Comparison of ENCODE assay signal across 20 cellular contexts in the genomic region with DNA sequence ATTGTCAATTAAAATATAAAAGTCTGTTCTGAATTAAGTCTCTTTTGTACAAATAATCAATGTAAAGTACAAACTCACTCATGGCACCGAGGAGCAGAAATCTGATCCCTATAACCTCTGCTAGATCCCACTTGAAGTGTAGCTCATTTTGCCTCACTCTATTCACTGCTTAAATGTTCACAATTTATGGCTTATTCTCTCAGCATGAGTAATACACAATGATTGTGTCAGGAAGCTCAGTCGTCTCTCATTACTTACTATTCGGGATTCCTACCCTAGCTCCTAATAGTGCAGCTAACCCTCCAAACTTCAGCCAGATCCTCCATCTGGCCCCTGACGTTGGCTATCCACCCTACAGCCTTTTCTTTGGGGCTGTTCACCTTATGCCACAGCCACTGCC. TPM values are rescaled to one million over a fixed set of nuclear protein-coding genes. Genes with fewer than 3 reads are reported as not detected.
DNase-seq lines count a peak whose midpoint lies in the region; ATAC-seq and TF ChIP-seq lines count a peak whose summit lies in the region.
"Had no signal": no experiment of that assay in that cellular context is flagged by ENCODE, and none has a peak within 500 bp of the region (broad histone marks: within the 10 kb centered on the region; RNA-seq: fewer than 3 reads in every experiment).

No MANE protein-coding gene starts in this region.

- H3K27me3 Mint-ChIP-seq in mesothelial cell of epicardium (ENCODE audit: low read depth): no peaks in the 10 kb centered on the region
- H3K27me3 Mint-ChIP-seq: activated B cell treated with CpG ODN at 0.5 μM for 24 hours had no signal

- no peaks in the 10 kb centered on the region for H3K36me3 Mint-ChIP-seq in mesothelial cell of epicardium
- H3K36me3 Mint-ChIP-seq: naive thymus-derived CD4-positive, alpha-beta T cell had no signal

- ATAC-seq in HG02623 (IDR thresholded peaks at IDR 0.05; ENCODE audit: unreplicated experiment) (no peak), GM19328 (IDR thresholded peaks at IDR 0.05; ENCODE audit: unreplicated experiment) (no peak)
- ATAC-seq: naive thymus-derived CD4-positive, alpha-beta T cell had no signal

- H3K4me1 Mint-ChIP-seq in mesothelial cell of epicardium: peaks cover 7% of the 10 kb centered on the region

- H3K4me3 ChIP-seq in epithelial cell of esophagus (ENCODE audit: low read length): no peak overlapping the region
- H3K4me3 ChIP-seq: adrenal gland, lung, prostate gland, spleen, tibial artery had no signal

- TF ChIP-seq CTCF in epithelial cell of esophagus (IDR thresholded peaks at IDR 0.05; ENCODE audit: insufficient read depth, low read depth, low read length, missing control alignments): no peak
- no peak for TF ChIP-seq CTCF in mesothelial cell of epicardium (IDR thresholded peaks at IDR 0.05; ENCODE audit: unreplicated experiment)

- H3K4me3 Mint-ChIP-seq in mesothelial cell of epicardium: no peak overlapping the region
- H3K4me3 Mint-ChIP-seq: activated B cell treated with CpG ODN at 0.5 μM for 24 hours; naive thymus-derived CD4-positive, alpha-beta T cell had no signal

- DNase-seq in DMS153 treated with DMSO at 0.1 percent for 48 hours (lab: John Stamatoyannopoulos, UW; ENCODE audit: unreplicated experiment) (peak; percentile 38), NCI-H1092 (lab: John Stamatoyannopoulos, UW) (peak; percentile 40), NCI-H748 treated with DMSO at 0.1 percent for 48 hours (lab: John Stamatoyannopoulos, UW) (peak; percentile 49), epithelial cell of esophagus (ENCODE audit: low read depth) (peak; percentile 22), mesothelial cell of epicardium (ENCODE audit: low spot score in 2 of 2, unreplicated experiment in 2 of 2) (no peak), mesenteric fat pad (ENCODE audit: low spot score) (no peak)
- DNase-seq: activated B cell treated with CpG ODN at 0.5 μM for 24 hours; activated CD8-positive, alpha-beta memory T cell treated with anti-CD3 and anti-CD28 coated beads for 24 hours; adrenal gland; BE2C; naive thymus-derived CD4-positive, alpha-beta T cell; NCI-H146; spleen; tibial artery had no signal

- H3K27ac Mint-ChIP-seq in mesothelial cell of epicardium: no peak overlapping the region
- H3K27ac Mint-ChIP-seq: activated B cell treated with CpG ODN at 0.5 μM for 24 hours; naive thymus-derived CD4-positive, alpha-beta T cell had no signal

- H3K9me3 Mint-ChIP-seq in mesothelial cell of epicardium: peaks cover 6% of the 10 kb centered on the region
- H3K9me3 Mint-ChIP-seq: activated B cell treated with CpG ODN at 0.5 μM for 24 hours had no signal

RNA-seq across cellular contexts. Expression of gene AMMECR1, which starts 4.7 kb away (rescaled TPM):
- total RNA-seq in mesothelial cell of epicardium (15.6 to 17.8 TPM (median 16.6 TPM) in 3 replicates), mesenteric fat pad (4.5 TPM)

RNA-seq across cellular contexts. Expression of gene RTL9, which starts 36.0 kb away (rescaled TPM):
- total RNA-seq in mesothelial cell of epicardium (0.43 to 0.55 TPM (median 0.47 TPM) in 3 replicates), mesenteric fat pad (0.22 TPM)
- total RNA-seq: activated B cell treated with CpG ODN at 0.5 μM for 24 hours; glomerular endothelial cell; naive thymus-derived CD4-positive, alpha-beta T cell; spleen; T-helper 1 cell treated with Interleukin-12 subunit alpha and Interleukin-12 subunit beta and Interleukin-4 antibody, amounts not matched to agents 30 ng/mL and 1 ng/mL, for 36 hours had no signal

Comparison
In these comparisons a context has a peak if more than half of its experiments do, and no peak if none do; other contexts are left out.
1. DNase-seq: peak in DMS153 treated with DMSO at 0.1 percent for 48 hours (single experiment), NCI-H1092 (single experiment), NCI-H748 treated with DMSO at 0.1 percent for 48 hours (single experiment) and epithelial cell of esophagus (single experiment); none in mesothelial cell of epicardium (0 of 2) and mesenteric fat pad (single experiment).